ENCODE assay signal across 1 cellular context in the genomic region with DNA sequence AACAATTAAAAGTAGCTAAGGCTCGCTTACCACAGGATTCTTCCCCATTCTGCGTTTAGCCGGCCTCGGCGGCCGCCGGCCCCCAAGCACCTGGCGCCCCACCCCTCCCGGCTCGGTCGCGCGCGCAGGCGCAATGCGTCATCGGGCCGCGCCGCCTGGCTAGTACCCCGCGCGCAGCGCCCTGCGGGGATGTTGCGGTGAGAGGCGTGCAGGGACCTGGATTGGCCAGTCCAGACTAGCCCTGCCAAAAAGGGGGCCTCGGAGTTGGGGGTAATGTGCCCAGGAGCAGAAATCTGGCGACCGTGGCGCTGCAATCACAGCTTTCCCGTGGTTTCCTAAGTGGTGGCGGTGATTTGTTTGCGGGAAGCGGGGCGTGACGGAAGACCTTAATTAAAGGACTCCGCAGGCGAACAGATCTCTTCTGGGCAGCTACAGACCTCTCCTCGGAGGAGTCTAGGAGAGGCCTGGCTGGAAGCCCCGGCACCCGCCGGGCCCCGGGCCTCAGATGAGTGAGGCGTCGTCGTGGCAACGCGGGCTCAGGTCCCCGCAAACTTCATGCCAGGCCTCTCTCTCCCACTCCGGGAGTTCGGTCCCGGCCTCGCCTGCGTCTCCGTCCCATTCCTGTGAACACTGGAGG.
A peak's percentile ranks its signal among the peaks of the same experiment; 100 is the strongest.
TF ChIP-seq lines count a peak whose summit lies in the region.

No MANE protein-coding gene starts in this region.

TF ChIP-seq in HCT116, 20 proteins besides CTCF, POLR2A, EP300 and RAD21 (continued from another document):
- TF ChIP-seq YY1 (IDR thresholded peaks at IDR 0.05; ENCODE audit: extremely low read depth, insufficient replicate concordance, low read depth, low read length) (peak; percentile 53), POLR2AphosphoS5 (IDR thresholded peaks at IDR 0.05; ENCODE audit: low read depth, low read length) (peak; percentile 88), REST (IDR thresholded peaks at IDR 0.05; ENCODE audit: low read depth) (no peak), MAX (IDR thresholded peaks at IDR 0.05) (peak; percentile 57; the same call in 1 of the 2 replicates), CBX3 (IDR thresholded peaks at IDR 0.05; ENCODE audit: low read depth) (no peak; the same call in 1 of the 2 replicates)
TF ChIP-seq in HCT116: peak in this region for 8.
